7 cellular contexts compared by ENCODE assay signal in genomic region chr7:158829342-158830210, GRCh38. TPM values are rescaled to one million over a fixed set of nuclear protein-coding genes. Genes with fewer than 3 reads are reported as not detected.
DNase-seq lines count a peak whose midpoint lies in the region; ATAC-seq, FAIRE-seq and TF ChIP-seq lines count a peak whose summit lies in the region.

Gene ESYT2 (minus strand): TSS chr7:158829509. CDS start chr7:158829418, 91 bp downstream.

- H3K4me1 ChIP-seq in sigmoid colon = peaks cover 0 to 33% (median 31%) of the 10 kb centered on the region in 4 donors

- DNase-seq in GM18507 (ENCODE audit: extremely low spot score, insufficient read length, low read depth) (peak; percentile 92), NCI-H2029 treated with DMSO at 0.1 percent for 48 hours (lab: John Stamatoyannopoulos, UW) (peak; percentile 39), T-helper 9 cell (peak; percentile 100), astrocyte of the hippocampus (ENCODE audit: low read depth, low spot score) (peak; percentile 99), hippocampal formation (lab: John Stamatoyannopoulos, UW) (peak; percentile 94 to 97), sigmoid colon (peak; percentile 99)

- H3K27ac ChIP-seq in sigmoid colon = peak within 1 kb of the TSS; percentile 96 to 100 (median 98)

- intact Hi-C loops in sigmoid colon (cut with DNase I) = loop anchor here (1.0 to 2.0 kb wide), 5 partner anchors 15 to 124 kb away; no protein-coding TSS in a partner anchor

- H3K9me3 ChIP-seq in sigmoid colon = no peaks in the 10 kb centered on the region

- 0% methylated on average over 120 of the region's 120 CpGs for WGBS in sigmoid colon, 2 donors

- TF ChIP-seq POLR2A in sigmoid colon (IDR thresholded peaks at IDR 0.05) = peak; percentile 95 to 98

- no peaks in the 10 kb centered on the region for H3K27me3 ChIP-seq in sigmoid colon

- TF ChIP-seq CTCF in sigmoid colon (IDR thresholded peaks at IDR 0.05) = no peak

- peak; percentile 96 for FAIRE-seq in GM18507 (lab: Jason Lieb, UNC)

- peak within 1 kb of the TSS; percentile 85 to 98 (median 92) for H3K4me3 ChIP-seq in sigmoid colon

- H3K36me3 ChIP-seq in sigmoid colon = peaks cover 0 to 5% (median 0%) of the 10 kb centered on the region in 4 donors

- peak in 3 of 4 donors; percentile 7 to 87 (median 86) for TF ChIP-seq EP300 in sigmoid colon (IDR thresholded peaks at IDR 0.05)

- ATAC-seq in HG02973 (IDR thresholded peaks at IDR 0.05; ENCODE audit: unreplicated experiment) = peak; percentile 81

RNA-seq across cellular contexts. Expression of gene ESYT2, which starts in this region (rescaled TPM):
- total RNA-seq in sigmoid colon = 100 to 1,000 TPM; 105 to 127 (median 119) TPM
- polyA plus RNA-seq in sigmoid colon = 10 to 100 TPM in 2 of 3 donors, 1 to 10 TPM in 1; 6.9 to 38.6 (median 11.4) TPM

Comparison
In these comparisons a context has a peak if more than half of its experiments do, and no peak if none do; other contexts are left out.
1. Peak in every context shown above with its lines: DNase-seq, ATAC-seq, H3K4me3 ChIP-seq and H3K27ac ChIP-seq.
2. DNase-seq: peak in every context shown above with its lines; median percentile 100 in T-helper 9 cell; 99 in astrocyte of the hippocampus; 99 in sigmoid colon; 96 in hippocampal formation; 92 in GM18507; 39 in NCI-H2029 treated with DMSO at 0.1 percent for 48 hours.